20 cellular contexts compared by ENCODE assay signal in genomic region chr18:47247833-47248609, GRCh38. TPM values are rescaled to one million over a fixed set of nuclear protein-coding genes. Genes with fewer than 3 reads are reported as not detected.
A peak's percentile ranks its signal among the peaks of the same experiment; 100 is the strongest.
DNase-seq lines count a peak whose midpoint lies in the region; ATAC-seq and TF ChIP-seq lines count a peak whose summit lies in the region.
"Had no signal": no experiment of that assay in that cellular context is flagged by ENCODE, and none has a peak within 500 bp of the region (broad histone marks: within the 10 kb centered on the region; RNA-seq: fewer than 3 reads in every experiment).

No MANE protein-coding gene starts in this region.

- intact Hi-C loops in activated naive CD4-positive, alpha-beta T cell treated with anti-CD3 and anti-CD28 coated beads for 36 hours (cut with micrococcal nuclease), result no loop called here
- intact Hi-C loops in esophagus squamous epithelium (cut with DNase I), result no loop called here

- no peaks in the 10 kb centered on the region for H3K79me2 ChIP-seq in hepatocyte

- peak overlapping the region; percentile 43 for H3K4me3 Mint-ChIP-seq in activated naive CD4-positive, alpha-beta T cell treated with anti-CD3 and anti-CD28 coated beads, Interleukin-2, amount 10 ng/mL, durations not matched to agents 7 days and 5 days
- H3K4me3 Mint-ChIP-seq in activated naive CD4-positive, alpha-beta T cell treated with anti-CD3 and anti-CD28 coated beads for 36 hours, result no peak overlapping the region
- no peak overlapping the region for H3K4me3 Mint-ChIP-seq in stimulated activated memory B cell treated with anti-CD40 and anti-IgM and Interleukin-4, amounts not matched to agents 10 μg/mL and 1 μg/mL and 100 μg/mL, for 72 hours
- H3K4me3 Mint-ChIP-seq: activated T-helper 17 cell treated with anti-CD3 and anti-CD28 coated beads, Interleukin-2, amount 50 U/mL, for 72 hours had no signal

- peaks cover 11% of the 10 kb centered on the region for H3K36me3 Mint-ChIP-seq in activated naive CD4-positive, alpha-beta T cell treated with anti-CD3 and anti-CD28 coated beads, Interleukin-2, amount 10 ng/mL, durations not matched to agents 7 days and 5 days
- peaks cover 10% of the 10 kb centered on the region for H3K36me3 Mint-ChIP-seq in activated naive CD4-positive, alpha-beta T cell treated with anti-CD3 and anti-CD28 coated beads for 36 hours (ENCODE audit: low read depth)
- no peaks in the 10 kb centered on the region for H3K36me3 Mint-ChIP-seq in stimulated activated memory B cell treated with anti-CD40 and anti-IgM and Interleukin-4, amounts not matched to agents 10 μg/mL and 1 μg/mL and 100 μg/mL, for 72 hours

- H3K27ac ChIP-seq in WERI-Rb-1 (peak overlapping the region; percentile 25; the same call in 1 of the 2 replicates), hepatocyte (no peak overlapping the region), esophagus squamous epithelium (no peak overlapping the region)
- H3K27ac ChIP-seq: stomach had no signal

- H3K4me2 ChIP-seq in hepatocyte, result peak overlapping the region; percentile 66

- CTCF ChIA-PET in activated naive CD4-positive, alpha-beta T cell treated with anti-CD3 and anti-CD28 coated beads, Interleukin-2, amount 10 ng/mL, durations not matched to agents 7 days and 5 days (lab: Charles Lee), result no interaction called here
- CTCF ChIA-PET in activated naive CD4-positive, alpha-beta T cell treated with anti-CD3 and anti-CD28 coated beads for 36 hours (lab: Charles Lee), result interaction anchor here (0.6 to 1.2 kb wide), 2 partner anchors 17 to 141 kb away, joined by 4 read pairs; no protein-coding TSS in a partner anchor

- no peak for DNase-seq in activated naive CD4-positive, alpha-beta T cell treated with anti-CD3 and anti-CD28 coated beads, Interleukin-2, amount 10 ng/mL, durations not matched to agents 7 days and 5 days
- no peak for DNase-seq in activated naive CD4-positive, alpha-beta T cell treated with anti-CD3 and anti-CD28 coated beads for 36 hours
- peak; percentile 26 for DNase-seq in WERI-Rb-1
- DNase-seq in hepatocyte (ENCODE audit: low spot score), result no peak
- no peak for DNase-seq in activated CD4-positive, CD25-positive, alpha-beta regulatory T cell treated with anti-CD3 and anti-CD28 coated beads, Interleukin-2, amount 50 U/mL, for 72 hours
- no peak for DNase-seq in esophagus squamous epithelium (lab: John Stamatoyannopoulos, UW)
- no peak for DNase-seq in NCI-H748 treated with DMSO at 0.1 percent for 48 hours (lab: John Stamatoyannopoulos, UW)
- DNase-seq: amniotic stem cell, left cardiac atrium, mucosa of descending colon, NCI-H146, stomach had no signal

- H4K20me1 ChIP-seq in hepatocyte (ENCODE audit: insufficient read depth, poor library complexity, severe bottlenecking), result no peaks in the 10 kb centered on the region

- no peaks in the 10 kb centered on the region for H3K36me3 ChIP-seq in WERI-Rb-1
- no peaks in the 10 kb centered on the region for H3K36me3 ChIP-seq in hepatocyte (replicated peaks; ENCODE audit: insufficient read depth, low read depth)
- H3K36me3 ChIP-seq in esophagus squamous epithelium, result no peaks in the 10 kb centered on the region
- H3K36me3 ChIP-seq: stomach had no signal

- H3K4me1 Mint-ChIP-seq in activated naive CD4-positive, alpha-beta T cell treated with anti-CD3 and anti-CD28 coated beads, Interleukin-2, amount 10 ng/mL, durations not matched to agents 7 days and 5 days, result peaks cover 8% of the 10 kb centered on the region
- H3K4me1 Mint-ChIP-seq in activated naive CD4-positive, alpha-beta T cell treated with anti-CD3 and anti-CD28 coated beads for 36 hours (ENCODE audit: low read depth), result peaks cover 22% of the 10 kb centered on the region
- H3K4me1 Mint-ChIP-seq in stimulated activated memory B cell treated with anti-CD40 and anti-IgM and Interleukin-4, amounts not matched to agents 10 μg/mL and 1 μg/mL and 100 μg/mL, for 72 hours, result peaks cover 6% of the 10 kb centered on the region

- peak overlapping the region; percentile 52 for H3K4me3 ChIP-seq in WERI-Rb-1 (ENCODE audit: low read depth, low read length)
- no peak overlapping the region for H3K4me3 ChIP-seq in hepatocyte
- peak overlapping the region in 1 of 4 donors; percentile 34 for H3K4me3 ChIP-seq in esophagus squamous epithelium
- H3K4me3 ChIP-seq: mucosa of descending colon had no signal

- TF ChIP-seq CTCF in WERI-Rb-1 (IDR thresholded peaks at IDR 0.05; ENCODE audit: low read depth, low read length), result no peak
- TF ChIP-seq CTCF in hepatocyte (IDR thresholded peaks at IDR 0.05; ENCODE audit: poor library complexity), result no peak
- no peak for TF ChIP-seq CTCF in esophagus squamous epithelium (IDR thresholded peaks at IDR 0.05)

- TF ChIP-seq POLR2A in esophagus squamous epithelium (IDR thresholded peaks at IDR 0.05), result no peak

- H3K9me2 ChIP-seq in hepatocyte (replicated peaks; ENCODE audit: insufficient read depth), result no peaks in the 10 kb centered on the region

- peak overlapping the region; percentile 76 for H3K27ac Mint-ChIP-seq in activated naive CD4-positive, alpha-beta T cell treated with anti-CD3 and anti-CD28 coated beads, Interleukin-2, amount 10 ng/mL, durations not matched to agents 7 days and 5 days
- no peak overlapping the region for H3K27ac Mint-ChIP-seq in activated naive CD4-positive, alpha-beta T cell treated with anti-CD3 and anti-CD28 coated beads for 36 hours
- H3K27ac Mint-ChIP-seq in stimulated activated memory B cell treated with anti-CD40 and anti-IgM and Interleukin-4, amounts not matched to agents 10 μg/mL and 1 μg/mL and 100 μg/mL, for 72 hours, result no peak overlapping the region
- H3K27ac Mint-ChIP-seq: activated T-helper 17 cell treated with anti-CD3 and anti-CD28 coated beads, Interleukin-2, amount 50 U/mL, for 72 hours had no signal

- H3K4me1 ChIP-seq in hepatocyte (ENCODE audit: insufficient read depth) (no peaks in the 10 kb centered on the region), esophagus squamous epithelium (peaks cover 0 to 16% (median 13%) of the 10 kb centered on the region in 3 donors)

- H3K9me3 Mint-ChIP-seq in activated naive CD4-positive, alpha-beta T cell treated with anti-CD3 and anti-CD28 coated beads, Interleukin-2, amount 10 ng/mL, durations not matched to agents 7 days and 5 days, result peaks cover 3% of the 10 kb centered on the region
- no peaks in the 10 kb centered on the region for H3K9me3 Mint-ChIP-seq in activated naive CD4-positive, alpha-beta T cell treated with anti-CD3 and anti-CD28 coated beads for 36 hours
- no peaks in the 10 kb centered on the region for H3K9me3 Mint-ChIP-seq in stimulated activated memory B cell treated with anti-CD40 and anti-IgM and Interleukin-4, amounts not matched to agents 10 μg/mL and 1 μg/mL and 100 μg/mL, for 72 hours
- H3K9me3 Mint-ChIP-seq: activated T-helper 17 cell treated with anti-CD3 and anti-CD28 coated beads, Interleukin-2, amount 50 U/mL, for 72 hours had no signal

- H3K9me3 ChIP-seq in WERI-Rb-1 (ENCODE audit: severe bottlenecking) (peaks cover 9% of the 10 kb centered on the region), hepatocyte (ENCODE audit: low read depth) (no peaks in the 10 kb centered on the region), esophagus squamous epithelium (peaks cover 0 to 4% (median 0%) of the 10 kb centered on the region in 3 donors)
- H3K9me3 ChIP-seq: mucosa of descending colon had no signal

- ATAC-seq in stimulated activated memory B cell treated with anti-CD40 and anti-IgM and Interleukin-4, amounts not matched to agents 10 μg/mL and 1 μg/mL and 100 μg/mL, for 72 hours, result peak; percentile 8
- ATAC-seq: activated T-helper 17 cell treated with anti-CD3 and anti-CD28 coated beads, Interleukin-2, amount 50 U/mL, for 72 hours; HepG2; mucosa of descending colon; Panc1; sciatic nerve had no signal

- WGBS in hepatocyte (ENCODE audit: low lambda C conversion rate, missing lambda C conversion rate), result 8% methylated on average over 34 of the region's 98 CpGs
- WGBS in esophagus squamous epithelium, 2 donors, result 0% methylated on average over 4 of the region's 98 CpGs; no CpG with 5 or more reads in 1 of the 2 donors

- H3K27me3 ChIP-seq in WERI-Rb-1 (ENCODE audit: insufficient read depth, low read depth, severe bottlenecking), result peaks cover 45% of the 10 kb centered on the region
- H3K27me3 ChIP-seq in hepatocyte, result peaks cover 93% of the 10 kb centered on the region
- H3K27me3 ChIP-seq in esophagus squamous epithelium, result peaks cover 19 to 100% (median 26%) of the 10 kb centered on the region in 4 donors

- no peak overlapping the region for H2AFZ ChIP-seq in hepatocyte

- H3K27me3 Mint-ChIP-seq in activated naive CD4-positive, alpha-beta T cell treated with anti-CD3 and anti-CD28 coated beads, Interleukin-2, amount 10 ng/mL, durations not matched to agents 7 days and 5 days, result peaks cover 86% of the 10 kb centered on the region
- H3K27me3 Mint-ChIP-seq in activated naive CD4-positive, alpha-beta T cell treated with anti-CD3 and anti-CD28 coated beads for 36 hours (ENCODE audit: low read depth), result peaks cover 72% of the 10 kb centered on the region
- peaks cover 82% of the 10 kb centered on the region for H3K27me3 Mint-ChIP-seq in stimulated activated memory B cell treated with anti-CD40 and anti-IgM and Interleukin-4, amounts not matched to agents 10 μg/mL and 1 μg/mL and 100 μg/mL, for 72 hours

RNA-seq across cellular contexts. Expression of gene SKOR2, which starts 3.4 kb away (rescaled TPM):
- not detected for total RNA-seq in activated naive CD4-positive, alpha-beta T cell treated with anti-CD3 and anti-CD28 coated beads for 36 hours
- total RNA-seq in hepatocyte, result not detected in 2 replicates
- polyA plus RNA-seq in hepatocyte, result not detected in 2 replicates
- not detected for total RNA-seq in esophagus squamous epithelium
- total RNA-seq: activated T-helper 17 cell treated with anti-CD3 and anti-CD28 coated beads, Interleukin-2, amount 50 U/mL, for 72 hours; chondrocyte; HepG2; left cardiac atrium; mucosa of descending colon; osteocyte; sciatic nerve; stomach; urinary bladder had no signal
- polyA plus RNA-seq: HepG2, stomach, urinary bladder had no signal
